In genomic region chr11:130629039-130629438, GRCh38 we compare ENCODE assay signal across 26 cellular contexts.
DNase-seq lines count a peak whose midpoint lies in the region; FAIRE-seq and TF ChIP-seq lines count a peak whose summit lies in the region.
"Had no signal": no experiment of that assay in that cellular context is flagged by ENCODE, and none has a peak within 500 bp of the region (broad histone marks: within the 10 kb centered on the region; RNA-seq: fewer than 3 reads in every experiment).

No MANE protein-coding gene starts in this region.

- H4K20me1 ChIP-seq in H1 (replicated peaks in 1 of 2; ENCODE audit: control insufficient read depth in 1 of 2, insufficient read depth in 2 of 2, low read length in 2 of 2): no peaks in the 10 kb centered on the region

- no peak overlapping the region for H3K56ac ChIP-seq in H1 (replicated peaks; ENCODE audit: insufficient read length, low read depth, low read length)

- H2BK120ac ChIP-seq in H1 (replicated peaks; ENCODE audit: low read depth, low read length): no peak overlapping the region

- no peak overlapping the region for H3K4me3 ChIP-seq in H1 (ENCODE audit: extremely low read depth in 1 of 4, insufficient read depth in 2 of 4, low read depth in 3 of 4, low read length in 4 of 4)
- no peak overlapping the region for H3K4me3 ChIP-seq in thyroid gland (replicated peaks in 1 of 3)
- H3K4me3 ChIP-seq in CD4-positive, alpha-beta memory T cell (ENCODE audit: low read length in 2 of 2): no peak overlapping the region
- H3K4me3 ChIP-seq: A549, gastrocnemius medialis, psoas muscle, smooth muscle cell, upper lobe of right lung had no signal

- no peak for TF ChIP-seq EP300 in H1 (IDR thresholded peaks at IDR 0.05; ENCODE audit: borderline replicate concordance in 1 of 2, low read depth in 2 of 2, low read length in 2 of 2)

- TF ChIP-seq RAD21 in H1 (IDR thresholded peaks at IDR 0.05 in 1 of 2, conservative IDR thresholded peaks at IDR 0.05 in 1 of 2; ENCODE audit: low read depth in 2 of 2, low read length in 2 of 2): no peak

- no peak overlapping the region for H3K4me2 ChIP-seq in H1 (ENCODE audit: insufficient read depth in 1 of 2, low read depth in 2 of 2, low read length in 2 of 2)
- H3K4me2 ChIP-seq: A549, smooth muscle cell had no signal

- H3K79me2 ChIP-seq in H1 (ENCODE audit: control insufficient read depth in 1 of 2, insufficient read depth in 2 of 2, low read length in 2 of 2): no peaks in the 10 kb centered on the region

- H3K4me1 Mint-ChIP-seq in CD4-positive, alpha-beta memory T cell: no peaks in the 10 kb centered on the region
- H3K4me1 Mint-ChIP-seq: activated naive CD8-positive, alpha-beta T cell treated with anti-CD3 and anti-CD28 coated beads, Interleukin-2, amount 10 ng/mL, durations not matched to agents 7 days and 5 days; neural crest cell had no signal

- FAIRE-seq in RCC 7860 (lab: Jason Lieb, UNC) (peak; percentile 69), H1 (lab: Jason Lieb, UNC) (no peak)
- FAIRE-seq: A549, D721Med, G401.6 had no signal

- H3K36me3 Mint-ChIP-seq in CD4-positive, alpha-beta memory T cell: no peaks in the 10 kb centered on the region
- H3K36me3 Mint-ChIP-seq: activated naive CD8-positive, alpha-beta T cell treated with anti-CD3 and anti-CD28 coated beads, Interleukin-2, amount 10 ng/mL, durations not matched to agents 7 days and 5 days had no signal

- H3K4me3 Mint-ChIP-seq in CD4-positive, alpha-beta memory T cell: no peak overlapping the region
- H3K4me3 Mint-ChIP-seq: activated naive CD8-positive, alpha-beta T cell treated with anti-CD3 and anti-CD28 coated beads, Interleukin-2, amount 10 ng/mL, durations not matched to agents 7 days and 5 days; activated T-helper 17 cell treated with anti-CD3 and anti-CD28 coated beads, Interleukin-2, amount 50 U/mL, for 72 hours; neural crest cell had no signal

- no peak overlapping the region for H3K27ac Mint-ChIP-seq in CD4-positive, alpha-beta memory T cell
- H3K27ac Mint-ChIP-seq: activated naive CD8-positive, alpha-beta T cell treated with anti-CD3 and anti-CD28 coated beads, Interleukin-2, amount 10 ng/mL, durations not matched to agents 7 days and 5 days; activated T-helper 17 cell treated with anti-CD3 and anti-CD28 coated beads, Interleukin-2, amount 50 U/mL, for 72 hours had no signal

- H4K8ac ChIP-seq in H1 (ENCODE audit: extremely low read depth, insufficient read depth, low read length): no peak overlapping the region

- H2BK20ac ChIP-seq in H1 (ENCODE audit: low read length): no peak overlapping the region

- H3K79me1 ChIP-seq in H1 (ENCODE audit: low read depth, low read length): no peaks in the 10 kb centered on the region

- peak overlapping the region; percentile 16; the same call in 1 of the 2 replicates for H2BK15ac ChIP-seq in H1 (ENCODE audit: low read length)

- no peak overlapping the region for H2AK5ac ChIP-seq in H1 (ENCODE audit: low read depth, low read length)

- H3K4ac ChIP-seq in H1 (replicated peaks; ENCODE audit: insufficient read length, low read depth, low read length): no peak overlapping the region

- POLR2A ChIA-PET in H1 (lab: Charles Lee; ENCODE audit: partially characterized antibody): interaction anchor here (1.1 kb wide), 1 partner anchor 11 kb away, joined by 4 read pairs; no protein-coding TSS in a partner anchor
- POLR2A ChIA-PET in CD4-positive, alpha-beta memory T cell (lab: Charles Lee; ENCODE audit: partially characterized antibody): no interaction called here

- no peaks in the 10 kb centered on the region for H3K23me2 ChIP-seq in H1 (ENCODE audit: low read depth, low read length)

- TF ChIP-seq POLR2A in H1 (IDR thresholded peaks at IDR 0.05; ENCODE audit: control extremely low read depth in 1 of 2, low read depth in 2 of 2, low read length in 2 of 2) (no peak), thyroid gland (IDR thresholded peaks at IDR 0.05) (no peak)

- WGBS in H1 (ENCODE audit: extremely low coverage in 1 of 2, insufficient coverage in 1 of 2, insufficient read length in 1 of 2, insufficient replicate concordance in 2 of 2, low coverage in 1 of 2, low lambda C conversion rate in 2 of 2, missing lambda C conversion rate in 1 of 2), 2 experiments: 90% methylated on average over 9 of the region's 9 CpGs; no CpG with 5 or more reads in 1 of the 2 experiments
- 67 to 71% methylated on average over 9 of the region's 9 CpGs for WGBS in thyroid gland, 2 donors

- no peak overlapping the region for H2BK12ac ChIP-seq in H1 (ENCODE audit: low read depth, low read length)

- intact Hi-C loops in thyroid gland (cut with DNase I): no loop called here
- intact Hi-C loops in head of caudate nucleus (cut with DNase I): no loop called here
- intact Hi-C loops in CD4-positive, alpha-beta memory T cell (cut with micrococcal nuclease): no loop called here

- no peak overlapping the region for H3K23ac ChIP-seq in H1 (ENCODE audit: insufficient read length)

- H4K91ac ChIP-seq in H1 (replicated peaks; ENCODE audit: insufficient read length, low read length): no peak overlapping the region

- no peak overlapping the region for H3K9ac ChIP-seq in H1 (replicated peaks in 1 of 4; ENCODE audit: extremely low read depth in 1 of 4, low read depth in 3 of 4, low read length in 3 of 4)

- no peaks in the 10 kb centered on the region for H3K9me3 ChIP-seq in H1 (ENCODE audit: insufficient read depth in 2 of 2, low read depth in 1 of 2, low read length in 1 of 2)
- H3K9me3 ChIP-seq in thyroid gland: no peaks in the 10 kb centered on the region
- H3K9me3 ChIP-seq in CD4-positive, alpha-beta memory T cell (ENCODE audit: control insufficient read depth in 1 of 2, low read length in 2 of 2): no peaks in the 10 kb centered on the region
- H3K9me3 ChIP-seq: A549, gastrocnemius medialis, psoas muscle, upper lobe of right lung had no signal

- TF ChIP-seq CTCF in H1 (IDR thresholded peaks at IDR 0.05; ENCODE audit: control extremely low read depth in 1 of 3, insufficient read depth in 1 of 3, low read depth in 1 of 3, low read length in 3 of 3): no peak
- no peak for TF ChIP-seq CTCF in thyroid gland (IDR thresholded peaks at IDR 0.05)

- H4K5ac ChIP-seq in H1 (ENCODE audit: insufficient read length, low read depth, low read length): no peak overlapping the region

- CTCF ChIA-PET in H1 (lab: Charles Lee; ENCODE audit: partially characterized antibody): interaction anchor here (0.8 to 1.2 kb wide), 2 partner anchors 194 to 198 kb away, joined by 3 read pairs; no protein-coding TSS in a partner anchor
- CTCF ChIA-PET in CD4-positive, alpha-beta memory T cell (lab: Charles Lee; ENCODE audit: partially characterized antibody): no interaction called here

- H3K27me3 Mint-ChIP-seq in CD4-positive, alpha-beta memory T cell: peaks cover 1 to 9% of the 10 kb centered on the region in 2 donors

- no peak overlapping the region for H3K18ac ChIP-seq in H1 (ENCODE audit: extremely low read depth, low read length)

- H3K27ac ChIP-seq in H1 (ENCODE audit: low read depth, low read length): no peak overlapping the region
- no peak overlapping the region for H3K27ac ChIP-seq in thyroid gland
- no peak overlapping the region for H3K27ac ChIP-seq in CD4-positive, alpha-beta memory T cell (ENCODE audit: low read depth, low read length)
- H3K27ac ChIP-seq: brain microvascular endothelial cell, epithelial cell of prostate, gastrocnemius medialis, psoas muscle, upper lobe of right lung had no signal

- no peaks in the 10 kb centered on the region for H3K36me3 ChIP-seq in H1 (ENCODE audit: control insufficient read depth in 2 of 4, insufficient read depth in 4 of 4, low read length in 3 of 4)
- no peaks in the 10 kb centered on the region for H3K36me3 ChIP-seq in thyroid gland
- H3K36me3 ChIP-seq in CD4-positive, alpha-beta memory T cell (ENCODE audit: insufficient read depth, low read length): no peaks in the 10 kb centered on the region
- H3K36me3 ChIP-seq: brain microvascular endothelial cell, gastrocnemius medialis, upper lobe of right lung had no signal

- H3K27me3 ChIP-seq in H1 (replicated peaks in 1 of 4; ENCODE audit: control insufficient read depth in 3 of 4, extremely low read depth in 1 of 4, insufficient read depth in 3 of 4, low read length in 3 of 4) (no peaks in the 10 kb centered on the region), thyroid gland (no peaks in the 10 kb centered on the region)
- H3K27me3 ChIP-seq in CD4-positive, alpha-beta memory T cell (ENCODE audit: insufficient read depth, low read length): no peaks in the 10 kb centered on the region
- H3K27me3 ChIP-seq: brain microvascular endothelial cell, gastrocnemius medialis, upper lobe of right lung had no signal

- H3K9me3 Mint-ChIP-seq in CD4-positive, alpha-beta memory T cell: peaks cover 0 to 3% (median 0%) of the 10 kb centered on the region in 8 donors
- H3K9me3 Mint-ChIP-seq: activated naive CD8-positive, alpha-beta T cell treated with anti-CD3 and anti-CD28 coated beads, Interleukin-2, amount 10 ng/mL, durations not matched to agents 7 days and 5 days; activated T-helper 17 cell treated with anti-CD3 and anti-CD28 coated beads, Interleukin-2, amount 50 U/mL, for 72 hours had no signal

- H2AFZ ChIP-seq in H1 (ENCODE audit: low read length): no peak overlapping the region

- H3K4me1 ChIP-seq in H1 (replicated peaks in 1 of 4; ENCODE audit: control insufficient read depth in 3 of 4, insufficient read depth in 4 of 4, low read length in 3 of 4): no peaks in the 10 kb centered on the region
- H3K4me1 ChIP-seq in thyroid gland: no peaks in the 10 kb centered on the region
- no peaks in the 10 kb centered on the region for H3K4me1 ChIP-seq in CD4-positive, alpha-beta memory T cell (ENCODE audit: insufficient read depth, low read length)
- H3K4me1 ChIP-seq: gastrocnemius medialis, psoas muscle, upper lobe of right lung had no signal

- H2BK5ac ChIP-seq in H1 (ENCODE audit: low read depth, low read length): no peak overlapping the region

- H3K14ac ChIP-seq in H1 (ENCODE audit: insufficient read length): no peak overlapping the region

- peak; percentile 39 for DNase-seq in NCI-H82 (lab: John Stamatoyannopoulos, UW)
- DNase-seq in NCI-H82 treated with DMSO at 0.1 percent for 48 hours (lab: John Stamatoyannopoulos, UW; ENCODE audit: unreplicated experiment): no peak
- no peak for DNase-seq in RCC 7860 (ENCODE audit: low spot score)
- DNase-seq in H1 (ENCODE audit: low read depth in 1 of 2, low spot score in 2 of 2): no peak
- DNase-seq in thyroid gland: peak; percentile 21 to 41
- DNase-seq in head of caudate nucleus: no peak
- no peak for DNase-seq in CD4-positive, alpha-beta memory T cell
- no peak for DNase-seq in NCI-H2227 treated with DMSO at 0.1 percent for 48 hours (lab: John Stamatoyannopoulos, UW)
- DNase-seq: activated CD4-positive, CD25-positive, alpha-beta regulatory T cell treated with anti-CD3 and anti-CD28 coated beads, Interleukin-2, amount 50 U/mL, for 72 hours; activated naive CD8-positive, alpha-beta T cell treated with anti-CD3 and anti-CD28 coated beads, Interleukin-2, amount 10 ng/mL, durations not matched to agents 7 days and 5 days; brain microvascular endothelial cell; C1 segment of cervical spinal cord; gastrocnemius medialis; midbrain; MM.1S; NCI-H510A; psoas muscle; stimulated activated CD4-positive, alpha-beta T cell treated with anti-CD3 and anti-CD28 coated beads, Interleukin-4, amount 100 ng/mL, for 1 hour; upper lobe of right lung had no signal

TF ChIP-seq in H1, 55 proteins besides CTCF, POLR2A, EP300 and RAD21:
- no peak for TF ChIP-seq PHF8 (conservative IDR thresholded peaks at IDR 0.05; ENCODE audit: low read depth, low read length)
TF ChIP-seq in H1: peak in this region for 0.

Comparison
In these comparisons a context has a peak if more than half of its experiments do, and no peak if none do; other contexts are left out.
1. DNase-seq: peak in NCI-H82 (single experiment) and thyroid gland (2 of 2); none in NCI-H82 treated with DMSO at 0.1 percent for 48 hours (single experiment), RCC 7860 (single experiment), H1 (0 of 2), head of caudate nucleus (0 of 42), CD4-positive, alpha-beta memory T cell (0 of 5) and NCI-H2227 treated with DMSO at 0.1 percent for 48 hours (single experiment).